ENCODE assay signal across 8 cellular contexts in the genomic region with DNA sequence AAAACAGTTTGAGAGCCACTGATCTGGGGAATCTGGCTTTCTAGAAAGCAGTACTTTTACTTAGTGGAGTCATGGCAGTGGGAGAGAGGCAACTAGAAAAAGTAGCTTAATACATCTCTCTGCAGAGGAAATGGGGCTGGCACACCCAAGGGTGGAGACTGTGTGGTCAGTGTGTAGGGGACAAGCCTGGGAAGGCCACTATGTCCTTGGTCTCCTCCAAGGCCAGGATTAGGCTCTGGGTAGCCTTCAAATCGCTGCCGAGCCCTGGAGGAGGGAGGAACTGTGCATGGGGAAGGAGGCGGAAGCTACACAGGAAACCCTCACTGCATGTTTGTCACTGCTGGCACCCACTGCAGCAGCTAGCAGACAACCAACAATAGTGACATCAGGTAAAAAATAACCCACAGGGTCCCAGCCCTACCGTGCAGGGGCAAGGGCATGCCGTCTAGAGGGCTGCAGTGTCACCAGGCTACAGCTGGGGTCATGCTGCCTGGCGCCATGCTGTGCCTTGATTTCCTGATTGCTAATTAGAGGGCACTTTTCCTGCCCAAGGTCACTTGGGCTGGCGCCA. TPM values are rescaled to one million over a fixed set of nuclear protein-coding genes. Genes with fewer than 3 reads are reported as not detected.
A peak's percentile ranks its signal among the peaks of the same experiment; 100 is the strongest.
DNase-seq lines count a peak whose midpoint lies in the region; ATAC-seq and TF ChIP-seq lines count a peak whose summit lies in the region.

No MANE protein-coding gene starts in this region.

- CTCF ChIA-PET in RWPE1 (lab: Yijun Ruan, JAX) = interaction anchor here (0.5 kb wide), 1 partner anchor 420 kb away, joined by 3 read pairs; no protein-coding TSS in a partner anchor

- H3K9me3 Mint-ChIP-seq in activated naive CD4-positive, alpha-beta T cell treated with anti-CD3 and anti-CD28 coated beads, Interleukin-2, amount 50 U/mL, for 72 hours = peaks cover 13 to 27% of the 10 kb centered on the region in 2 donors
- peaks cover 0 to 13% (median 3%) of the 10 kb centered on the region in 7 donors for H3K9me3 Mint-ChIP-seq in naive B cell
- no peaks in the 10 kb centered on the region for H3K9me3 Mint-ChIP-seq in endothelial cell (ENCODE audit: unreplicated experiment)

- TF ChIP-seq CTCF in RWPE1 (conservative IDR thresholded peaks at IDR 0.05; ENCODE audit: low read depth) (no peak), endothelial cell (IDR thresholded peaks at IDR 0.05; ENCODE audit: unreplicated experiment) (no peak)

- peak overlapping the region; percentile 58 for H3K27ac ChIP-seq in RWPE1

- H3K36me3 Mint-ChIP-seq in activated naive CD4-positive, alpha-beta T cell treated with anti-CD3 and anti-CD28 coated beads, Interleukin-2, amount 50 U/mL, for 72 hours = peaks cover 17 to 52% of the 10 kb centered on the region in 2 donors
- peaks cover 2 to 16% of the 10 kb centered on the region in 2 donors for H3K36me3 Mint-ChIP-seq in naive B cell
- H3K36me3 Mint-ChIP-seq in endothelial cell (ENCODE audit: low read depth, unreplicated experiment) = peaks cover 12% of the 10 kb centered on the region

- no peaks in the 10 kb centered on the region for H3K27me3 Mint-ChIP-seq in naive B cell
- H3K27me3 Mint-ChIP-seq in endothelial cell (ENCODE audit: unreplicated experiment) = peaks cover 2% of the 10 kb centered on the region

- H3K4me1 Mint-ChIP-seq in naive B cell = peaks cover 52 to 96% (median 79%) of the 10 kb centered on the region in 3 donors
- H3K4me1 Mint-ChIP-seq in endothelial cell (ENCODE audit: unreplicated experiment) = peaks cover 13% of the 10 kb centered on the region

- POLR2A ChIA-PET in RWPE1 (lab: Yijun Ruan, JAX; ENCODE audit: low non-redundant PET) = no interaction called here

- ATAC-seq in activated naive CD4-positive, alpha-beta T cell treated with anti-CD3 and anti-CD28 coated beads, Interleukin-2, amount 50 U/mL, for 72 hours = peak; percentile 12 to 46
- ATAC-seq in naive B cell (ENCODE audit: low read depth in 2 of 2) = peak; percentile 94
- ATAC-seq in HG03520 (IDR thresholded peaks at IDR 0.05; ENCODE audit: unreplicated experiment) = no peak

- H3K4me3 Mint-ChIP-seq in naive B cell (peak overlapping the region; percentile 1 to 89 (median 76)), endothelial cell (ENCODE audit: unreplicated experiment) (no peak overlapping the region)

- H3K27ac Mint-ChIP-seq in activated naive CD4-positive, alpha-beta T cell treated with anti-CD3 and anti-CD28 coated beads, Interleukin-2, amount 50 U/mL, for 72 hours = peak overlapping the region; percentile 75 to 79
- peak overlapping the region; percentile 79 to 98 (median 94) for H3K27ac Mint-ChIP-seq in naive B cell
- no peak overlapping the region for H3K27ac Mint-ChIP-seq in endothelial cell (ENCODE audit: unreplicated experiment)

- DNase-seq in Daoy (ENCODE audit: low read depth) (peak; percentile 18), RWPE1 (ENCODE audit: low spot score) (no peak), naive B cell (peak; percentile 52), endothelial cell (ENCODE audit: low spot score) (no peak), NCI-H345 treated with DMSO at 0.1 percent for 48 hours (lab: John Stamatoyannopoulos, UW; ENCODE audit: unreplicated experiment) (no peak), NCI-H524 treated with DMSO at 0.1 percent for 48 hours (lab: John Stamatoyannopoulos, UW) (no peak)
- peak in 1 of 2 donors; percentile 41 for DNase-seq in activated naive CD4-positive, alpha-beta T cell treated with anti-CD3 and anti-CD28 coated beads, Interleukin-2, amount 50 U/mL, for 72 hours (ENCODE audit: low spot score in 2 of 2)

RNA-seq across cellular contexts. Expression of gene LBH, which starts 34.8 kb away (rescaled TPM):
- total RNA-seq in Daoy (2014; rRNA removed; shearing (Covaris generic)) = 128 and 147 TPM in 2 replicates
- 10 to 100 TPM; 67.0 to 88.2 TPM for total RNA-seq in activated naive CD4-positive, alpha-beta T cell treated with anti-CD3 and anti-CD28 coated beads, Interleukin-2, amount 50 U/mL, for 72 hours
- polyA plus RNA-seq in naive B cell (ENCODE audit: low read depth in 6 of 6) = 100 to 1,000 TPM; 191 to 297 (median 221) TPM
- total RNA-seq in endothelial cell (ENCODE audit: unreplicated experiment) = 137 TPM

Comparison
In these comparisons a context has a peak if more than half of its experiments do, and no peak if none do; other contexts are left out.
1. DNase-seq: peak in Daoy (single experiment) and naive B cell (single experiment); none in RWPE1 (single experiment), endothelial cell (single experiment), NCI-H345 treated with DMSO at 0.1 percent for 48 hours (single experiment) and NCI-H524 treated with DMSO at 0.1 percent for 48 hours (single experiment).